8 cellular contexts compared by ENCODE assay signal in genomic region chr11:120547871-120548681, GRCh38. TPM values are rescaled to one million over a fixed set of nuclear protein-coding genes. Genes with fewer than 3 reads are reported as not detected.
A peak's percentile ranks its signal among the peaks of the same experiment; 100 is the strongest.
DNase-seq lines count a peak whose midpoint lies in the region; ATAC-seq and TF ChIP-seq lines count a peak whose summit lies in the region.

No MANE protein-coding gene starts in this region.

- H3K4me3 ChIP-seq in transverse colon = no peak overlapping the region

- TF ChIP-seq EP300 in transverse colon (IDR thresholded peaks at IDR 0.05; ENCODE audit: low read depth) = no peak

- intact Hi-C loops in transverse colon (cut with DNase I; ENCODE audit: low total_unique reads) = no loop called here

- in situ Hi-C loops in transverse colon (cut with MboI; ENCODE audit: low pct_ligation_motif_present in 1 of 4, low pct_unique_long_range_greater_than_20kb in 1 of 4, low sequenced_read_pairs in 3 of 4) = no loop called here

- H3K4me1 ChIP-seq in transverse colon = peaks cover 0 to 16% (median 4%) of the 10 kb centered on the region in 4 donors

- no peak for TF ChIP-seq POLR2A in transverse colon (IDR thresholded peaks at IDR 0.05)

- peak; percentile 96 for DNase-seq in GM03348 (ENCODE audit: low spot score)
- DNase-seq in NCI-H69 (lab: John Stamatoyannopoulos, UW) = peak; percentile 96
- DNase-seq in cerebellum (ENCODE audit: low spot score) = peak; percentile 36
- DNase-seq in left lobe of liver (ENCODE audit: low spot score) = peak; percentile 84
- peak; percentile 46 for DNase-seq in transverse colon
- no peak for DNase-seq in activated T-cell treated with anti-CD3 and anti-CD28 coated beads, Interleukin-2, amount 50 U/mL, for 48 hours
- DNase-seq in activated T-cell treated with anti-CD3 and anti-CD28 coated beads for 4 hours = no peak

- WGBS in transverse colon (ENCODE audit: low coverage in 1 of 2), 2 donors = 38 to 53% methylated on average over 7 to 15 of the region's 15 CpGs

- no peaks in the 10 kb centered on the region for H3K36me3 ChIP-seq in transverse colon

- peaks cover 30% of the 10 kb centered on the region for H3K27me3 ChIP-seq in transverse colon

- no peak for TF ChIP-seq CTCF in transverse colon (IDR thresholded peaks at IDR 0.05)

- ATAC-seq in left lobe of liver (peak; percentile 96), GM18511 (IDR thresholded peaks at IDR 0.05; ENCODE audit: unreplicated experiment) (no peak)

- H3K27ac ChIP-seq in transverse colon = peak overlapping the region in 2 of 4 donors; percentile 29 to 50

- H3K9me3 ChIP-seq in transverse colon = no peaks in the 10 kb centered on the region

RNA-seq across cellular contexts. Expression of gene GRIK4, which starts 36.5 kb away (rescaled TPM):
- total RNA-seq in cerebellum (9.1 TPM), left lobe of liver (0.05 TPM), transverse colon (1 to 10 TPM in 1 of 4 donors, not detected in 3; 2.6 TPM)

Comparison
In these comparisons a context has a peak if more than half of its experiments do, and no peak if none do; other contexts are left out.
1. DNase-seq: peak in GM03348 (single experiment), NCI-H69 (single experiment), cerebellum (single experiment), left lobe of liver (single experiment) and transverse colon (single experiment); none in activated T-cell treated with anti-CD3 and anti-CD28 coated beads, Interleukin-2, amount 50 U/mL, for 48 hours (0 of 2) and activated T-cell treated with anti-CD3 and anti-CD28 coated beads for 4 hours (single experiment).